ENCODE assay signal across 18 cellular contexts in the genomic region with DNA sequence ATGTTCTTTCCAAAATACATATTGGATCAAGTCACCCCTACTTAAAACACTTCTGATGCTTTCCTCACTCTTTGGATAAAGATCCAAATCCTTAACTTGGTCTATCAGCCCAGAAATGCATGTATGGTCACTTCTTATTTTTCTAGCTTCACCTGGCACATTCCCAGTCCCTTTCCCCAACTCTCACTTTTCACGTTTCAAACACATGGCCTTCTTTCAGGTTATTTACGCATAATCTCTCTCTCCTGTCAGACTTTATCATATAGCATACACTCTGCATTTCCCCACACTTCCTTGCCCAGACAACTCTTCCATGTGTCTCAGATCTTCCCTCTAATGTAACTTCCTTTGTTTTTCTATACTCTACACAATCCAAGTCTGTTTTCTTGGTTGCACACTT.
"Had no signal": no experiment of that assay in that cellular context is flagged by ENCODE, and none has a peak within 500 bp of the region (broad histone marks: within the 10 kb centered on the region; RNA-seq: fewer than 3 reads in every experiment).

No MANE protein-coding gene starts in this region.

- H3K4me3 ChIP-seq: adrenal gland, lower lobe of right lung, pancreas, sigmoid colon, thoracic aorta, upper lobe of right lung had no signal

- H3K9me3 ChIP-seq: adrenal gland, lower lobe of right lung, pancreas, sigmoid colon, thoracic aorta, upper lobe of right lung had no signal

- DNase-seq: activated CD4-positive, alpha-beta T cell treated with anti-CD3 and anti-CD28 coated beads for 1 hour; activated CD8-positive, alpha-beta memory T cell treated with anti-CD3 and anti-CD28 coated beads for 24 hours; activated gamma-delta T cell; adrenal gland; effector memory CD8-positive, alpha-beta T cell; foreskin fibroblast; hippocampal formation; lower lobe of right lung; natural killer cell; pancreas; sigmoid colon; stimulated activated CD4-positive, alpha-beta T cell treated with anti-CD3 and anti-CD28 coated beads, Interleukin-4, amount 100 ng/mL, for 24 hours; T-helper 1 cell; T-helper 9 cell; upper lobe of right lung had no signal

- H3K36me3 ChIP-seq: thoracic aorta had no signal

- FAIRE-seq: islet of Langerhans had no signal

- H3K27ac ChIP-seq: adrenal gland, lower lobe of right lung, pancreas, sigmoid colon, thoracic aorta, upper lobe of right lung, VCaP had no signal
